11 cellular contexts compared by ENCODE assay signal in genomic region chr11:102112654-102112926, GRCh38. TPM values are rescaled to one million over a fixed set of nuclear protein-coding genes. Genes with fewer than 3 reads are reported as not detected.
A peak's percentile ranks its signal among the peaks of the same experiment; 100 is the strongest.
DNase-seq lines count a peak whose midpoint lies in the region; ATAC-seq, FAIRE-seq and TF ChIP-seq lines count a peak whose summit lies in the region.
"Had no signal": no experiment of that assay in that cellular context is flagged by ENCODE, and none has a peak within 500 bp of the region (broad histone marks: within the 10 kb centered on the region; RNA-seq: fewer than 3 reads in every experiment).

No MANE protein-coding gene starts in this region.

- H3K27me3 ChIP-seq in NT2/D1 (ENCODE audit: insufficient read depth, insufficient read length) (no peaks in the 10 kb centered on the region), esophagus (ENCODE audit: control insufficient read depth in 1 of 2, insufficient read depth in 2 of 2, low read length in 2 of 2) (no peaks in the 10 kb centered on the region), neural progenitor cell (peaks cover 18% of the 10 kb centered on the region)

- TF ChIP-seq POLR2A in A549 (IDR thresholded peaks at IDR 0.05; ENCODE audit: low read length), result no peak

- peak overlapping the region; percentile 99 for H3K27ac ChIP-seq in A549
- peak overlapping the region; percentile 82 to 96 for H3K27ac ChIP-seq in esophagus (ENCODE audit: low read depth in 2 of 2, low read length in 1 of 2)
- H3K27ac ChIP-seq in neural progenitor cell, result no peak overlapping the region

- TF ChIP-seq CTCF in A549 (IDR thresholded peaks at IDR 0.05) (no peak), neural progenitor cell (IDR thresholded peaks at IDR 0.05) (no peak)

- H3K9me3 ChIP-seq in A549 (no peaks in the 10 kb centered on the region), NT2/D1 (ENCODE audit: insufficient read depth, low read length) (no peaks in the 10 kb centered on the region), esophagus (ENCODE audit: control insufficient read depth in 2 of 2, insufficient read depth in 1 of 2, low read depth in 1 of 2, low read length in 1 of 2) (no peaks in the 10 kb centered on the region), neural progenitor cell (ENCODE audit: low read depth) (no peaks in the 10 kb centered on the region)

- peaks cover 74% of the 10 kb centered on the region for H3K79me2 ChIP-seq in neural progenitor cell (ENCODE audit: low read depth)

- TF ChIP-seq EP300 in A549 (IDR thresholded peaks at IDR 0.05), result no peak

- H3K4me1 ChIP-seq in A549 (peaks cover 53% of the 10 kb centered on the region), NT2/D1 (ENCODE audit: insufficient read depth, insufficient read length) (no peaks in the 10 kb centered on the region), esophagus (ENCODE audit: control insufficient read depth in 2 of 2, insufficient read depth in 2 of 2, low read length in 1 of 2) (no peaks in the 10 kb centered on the region), neural progenitor cell (peaks cover 54% of the 10 kb centered on the region)

- peak overlapping the region; percentile 90 for H3K9ac ChIP-seq in NT2/D1 (ENCODE audit: insufficient read length, low read depth)
- H3K9ac ChIP-seq in neural progenitor cell, result peak overlapping the region; percentile 57

- FAIRE-seq in A549 (lab: Jason Lieb, UNC), result no peak

- 0% methylated on average over 3 of the region's 3 CpGs for WGBS in A549 (ENCODE audit: missing lambda C conversion rate)
- WGBS in esophagus, 2 donors, result 11 to 18% methylated on average over 3 of the region's 3 CpGs

- peak overlapping the region; percentile 97 for H3K4me3 Mint-ChIP-seq in neural progenitor cell

- POLR2A ChIA-PET in A549 (lab: Yijun Ruan, JAX), result no interaction called here

- peaks cover 5% of the 10 kb centered on the region for H3K27me3 Mint-ChIP-seq in neural progenitor cell (ENCODE audit: insufficient read depth, low read depth)

- H4K20me1 ChIP-seq in neural progenitor cell (ENCODE audit: low read depth), result peaks cover 47% of the 10 kb centered on the region

- CTCF ChIA-PET in A549 (lab: Yijun Ruan, JAX), result no interaction called here

- peak overlapping the region; percentile 100 for H3K27ac Mint-ChIP-seq in neural progenitor cell

- TF ChIP-seq RAD21 in A549 (conservative IDR thresholded peaks at IDR 0.05 in 1 of 2, IDR thresholded peaks at IDR 0.05 in 1 of 2), result no peak

- H3K9me3 Mint-ChIP-seq in neural progenitor cell, result no peaks in the 10 kb centered on the region

- H2AFZ ChIP-seq in neural progenitor cell (replicated peaks), result no peak overlapping the region

- H3K4me1 Mint-ChIP-seq in neural progenitor cell, result peaks cover 59% of the 10 kb centered on the region

- DNase-seq in A549 (ENCODE audit: low read depth in 1 of 2, low spot score in 1 of 2) (no peak), NT2/D1 (ENCODE audit: low read depth, low spot score) (no peak), neural progenitor cell (ENCODE audit: low spot score) (no peak), inferior parietal cortex (ENCODE audit: extremely low spot score) (no peak), mucosa of gallbladder (ENCODE audit: low spot score) (no peak)
- DNase-seq: activated CD4-positive, CD25-positive, alpha-beta regulatory T cell; cortex of kidney; NCI-H345 had no signal

- ATAC-seq in A549 (no peak), HG03280 (IDR thresholded peaks at IDR 0.05; ENCODE audit: unreplicated experiment) (no peak), GM18517 (IDR thresholded peaks at IDR 0.05; ENCODE audit: unreplicated experiment) (no peak)

- peak overlapping the region; percentile 90 for H3K4me3 ChIP-seq in A549
- H3K4me3 ChIP-seq in NT2/D1 (ENCODE audit: insufficient read length, low read depth), result peak overlapping the region; percentile 63
- H3K4me3 ChIP-seq in esophagus (ENCODE audit: low read depth in 1 of 2, low read length in 2 of 2), result peak overlapping the region; percentile 46 to 84
- peak overlapping the region; percentile 79 for H3K4me3 ChIP-seq in neural progenitor cell

- peaks cover 9% of the 10 kb centered on the region for H3K36me3 Mint-ChIP-seq in neural progenitor cell

- H3K36me3 ChIP-seq in NT2/D1 (ENCODE audit: insufficient read depth, insufficient read length, low read length) (peaks cover 5% of the 10 kb centered on the region), esophagus (ENCODE audit: control insufficient read depth in 2 of 2, insufficient read depth in 2 of 2, low read length in 1 of 2) (no peaks in the 10 kb centered on the region), neural progenitor cell (peaks cover 4% of the 10 kb centered on the region)

- H3K4me2 ChIP-seq in A549 (peak overlapping the region; percentile 84), neural progenitor cell (peak overlapping the region; percentile 85)

- peaks cover 46% of the 10 kb centered on the region for H3F3A ChIP-seq in neural progenitor cell (ENCODE audit: low read depth)

TF ChIP-seq in A549, 52 proteins besides CTCF, POLR2A, EP300 and RAD21:
- TF ChIP-seq NR3C1 (IDR thresholded peaks at IDR 0.05) (no peak), FOXS1 (CRISPR knock-in tag; IDR thresholded peaks at IDR 0.05) (no peak), TP53 (CRISPR knock-in tag; IDR thresholded peaks at IDR 0.05) (no peak)
TF ChIP-seq in A549: peak in this region for 0.

RNA-seq across cellular contexts. Expression of gene YAP1, which starts 2.3 kb away (rescaled TPM):
- polyA plus RNA-seq in A549 (2011; rRNA removed) (48.0 and 73.6 TPM in 2 replicates), A549 (2017; fragmentation: RNase III; extraction: RNeasy Plus Mini Kit Qiagen cat#74134 plus additional on column Dnase treatment) (36.4 to 40.4 TPM (median 39.6 TPM) in 3 replicates), esophagus (10 to 100 TPM; 30.6 to 39.5 TPM)
- 23.1 and 30.4 TPM in 2 replicates for polyA plus RNA-seq in A549 (2012; cell fraction: cytosol; rRNA removed)
- 25.1 and 25.8 TPM in 2 replicates for polyA plus RNA-seq in A549 (2012; cell fraction: nucleus; rRNA removed)
- polyA minus RNA-seq in A549 (2011; rRNA and poly(A)+ RNA removed), result 140 and 142 TPM in 2 replicates
- total RNA-seq in neural progenitor cell (ENCODE audit: low replicate concordance) (59.9 and 91.4 TPM in 2 replicates), mucosa of gallbladder (154 TPM)
